20 cellular contexts compared by ENCODE assay signal in the genomic region with DNA sequence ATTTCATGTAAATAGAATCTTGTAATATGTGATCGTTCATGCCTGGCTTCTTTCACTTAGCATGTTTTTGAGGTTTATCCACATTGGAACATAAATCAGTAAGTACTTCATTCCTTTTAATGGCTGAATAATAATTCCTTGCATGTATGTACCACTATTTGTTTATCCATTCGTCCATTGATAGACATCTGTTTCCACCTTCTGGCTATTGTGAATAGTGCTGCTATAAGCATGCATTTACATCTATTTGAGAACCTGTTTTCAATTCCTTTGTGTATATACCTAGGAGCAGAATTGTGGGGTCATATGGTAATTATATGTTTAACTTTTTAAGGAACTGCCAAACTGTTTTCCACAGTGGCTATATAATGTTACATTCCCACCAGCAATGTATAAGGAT.
A peak's percentile ranks its signal among the peaks of the same experiment; 100 is the strongest.
DNase-seq lines count a peak whose midpoint lies in the region; ATAC-seq and TF ChIP-seq lines count a peak whose summit lies in the region.
"Had no signal": no experiment of that assay in that cellular context is flagged by ENCODE, and none has a peak within 500 bp of the region (broad histone marks: within the 10 kb centered on the region; RNA-seq: fewer than 3 reads in every experiment).

No MANE protein-coding gene starts in this region.

- no peaks in the 10 kb centered on the region for H3K4me1 ChIP-seq in IMR-90 (ENCODE audit: control insufficient read depth, insufficient read depth, low read length)
- H3K4me1 ChIP-seq in gastrocnemius medialis: no peaks in the 10 kb centered on the region
- H3K4me1 ChIP-seq in transverse colon: no peaks in the 10 kb centered on the region

- peaks cover 4% of the 10 kb centered on the region for H3K27me3 Mint-ChIP-seq in activated CD8-positive, alpha-beta T cell treated with anti-CD3 and anti-CD28 coated beads, Interleukin-2, amount 10 ng/mL, durations not matched to agents 7 days and 5 days (ENCODE audit: low read depth)
- H3K27me3 Mint-ChIP-seq: activated CD4-positive, alpha-beta memory T cell treated with anti-CD3 and anti-CD28 coated beads, Interleukin-2, amount 10 ng/mL, durations not matched to agents 7 days and 5 days had no signal

- H3K27ac ChIP-seq in IMR-90 (ENCODE audit: insufficient read depth, low read length) (no peak overlapping the region), VCaP (no peak overlapping the region), gastrocnemius medialis (no peak overlapping the region), transverse colon (no peak overlapping the region)
- H3K27ac ChIP-seq: epithelial cell of prostate, KMS-11, ovary, PC-9 had no signal

- TF ChIP-seq CTCF in AG09309 (IDR thresholded peaks at IDR 0.05; ENCODE audit: control insufficient read depth, insufficient read depth, low read depth, low read length, missing control alignments): peak; percentile 18
- no peak for TF ChIP-seq CTCF in IMR-90 (conservative IDR thresholded peaks at IDR 0.05; ENCODE audit: low read depth, low read length)
- TF ChIP-seq CTCF in VCaP (conservative IDR thresholded peaks at IDR 0.05): peak; percentile 33
- TF ChIP-seq CTCF in fibroblast of villous mesenchyme (IDR thresholded peaks at IDR 0.05; ENCODE audit: insufficient read depth, low read depth, low read length): no peak
- peak in 2 of 5 experiments; percentile 9 to 28 for TF ChIP-seq CTCF in gastrocnemius medialis (IDR thresholded peaks at IDR 0.05 in 4 of 5, conservative IDR thresholded peaks at IDR 0.05 in 1 of 5)
- TF ChIP-seq CTCF in transverse colon (IDR thresholded peaks at IDR 0.05): no peak

- H3K14ac ChIP-seq in IMR-90 (replicated peaks; ENCODE audit: low read depth, low read length): no peak overlapping the region

- H4K8ac ChIP-seq in IMR-90 (ENCODE audit: low read depth in 2 of 2, low read length in 2 of 2): no peak overlapping the region

- H3K36me3 Mint-ChIP-seq in activated CD8-positive, alpha-beta T cell treated with anti-CD3 and anti-CD28 coated beads, Interleukin-2, amount 10 ng/mL, durations not matched to agents 7 days and 5 days (ENCODE audit: low read depth): no peaks in the 10 kb centered on the region
- H3K36me3 Mint-ChIP-seq: activated naive CD8-positive, alpha-beta T cell treated with anti-CD3 and anti-CD28 coated beads, Interleukin-2, amount 10 ng/mL, durations not matched to agents 7 days and 5 days had no signal

- no peak overlapping the region for H3K9ac ChIP-seq in IMR-90 (ENCODE audit: low read depth, low read length)
- H3K9ac ChIP-seq: KMS-11 had no signal

- H3K4me2 ChIP-seq in IMR-90 (ENCODE audit: low read depth, low read length): no peak overlapping the region
- H3K4me2 ChIP-seq: KMS-11, PC-9 had no signal

- H4K5ac ChIP-seq in IMR-90 (ENCODE audit: low read depth, low read length): no peak overlapping the region

- H3K4me3 Mint-ChIP-seq in activated CD8-positive, alpha-beta T cell treated with anti-CD3 and anti-CD28 coated beads, Interleukin-2, amount 10 ng/mL, durations not matched to agents 7 days and 5 days: no peak overlapping the region
- H3K4me3 Mint-ChIP-seq: activated CD4-positive, alpha-beta memory T cell treated with anti-CD3 and anti-CD28 coated beads, Interleukin-2, amount 10 ng/mL, durations not matched to agents 7 days and 5 days; activated naive CD8-positive, alpha-beta T cell treated with anti-CD3 and anti-CD28 coated beads, Interleukin-2, amount 10 ng/mL, durations not matched to agents 7 days and 5 days had no signal

- DNase-seq in AG09309 (ENCODE audit: low read depth): no peak
- DNase-seq in IMR-90: peak; percentile 1
- DNase-seq in fibroblast of villous mesenchyme (ENCODE audit: low read depth): peak; percentile 3
- DNase-seq in effector CD4-positive, alpha-beta T cell: no peak
- DNase-seq in activated CD8-positive, alpha-beta T cell treated with anti-CD3 and anti-CD28 coated beads, Interleukin-2, amount 10 ng/mL, durations not matched to agents 7 days and 5 days: no peak
- DNase-seq in gastrocnemius medialis: no peak
- DNase-seq in transverse colon: no peak
- DNase-seq: activated CD4-positive, alpha-beta memory T cell treated with anti-CD3 and anti-CD28 coated beads, Interleukin-2, amount 10 ng/mL, durations not matched to agents 7 days and 5 days; activated naive CD8-positive, alpha-beta T cell treated with anti-CD3 and anti-CD28 coated beads, Interleukin-2, amount 10 ng/mL, durations not matched to agents 7 days and 5 days; COR-L47; hippocampal formation; left cardiac atrium; NCI-H187; NCI-H524 treated with DMSO at 0.1 percent for 48 hours; ovary; PC-9; stimulated activated naive CD4-positive, alpha-beta T cell had no signal

- no CpG with 5 or more reads among the region's 2 CpGs for WGBS in IMR-90 (ENCODE audit: extremely low coverage in 2 of 2, insufficient read length in 1 of 2), 2 experiments
- WGBS in transverse colon (ENCODE audit: low coverage in 1 of 2), 2 donors: 0 to 47% methylated on average over 1 to 2 of the region's 2 CpGs

- no peak overlapping the region for H2BK120ac ChIP-seq in IMR-90 (ENCODE audit: low read depth, low read length)

- no peaks in the 10 kb centered on the region for H3K9me3 ChIP-seq in IMR-90 (ENCODE audit: control insufficient read depth, insufficient read depth, low read length)
- H3K9me3 ChIP-seq in gastrocnemius medialis: no peaks in the 10 kb centered on the region
- H3K9me3 ChIP-seq in transverse colon: no peaks in the 10 kb centered on the region
- H3K9me3 ChIP-seq: ovary had no signal

- H3K9me3 Mint-ChIP-seq in activated CD8-positive, alpha-beta T cell treated with anti-CD3 and anti-CD28 coated beads, Interleukin-2, amount 10 ng/mL, durations not matched to agents 7 days and 5 days (ENCODE audit: insufficient read depth): no peaks in the 10 kb centered on the region
- H3K9me3 Mint-ChIP-seq: activated naive CD8-positive, alpha-beta T cell treated with anti-CD3 and anti-CD28 coated beads, Interleukin-2, amount 10 ng/mL, durations not matched to agents 7 days and 5 days had no signal

- intact Hi-C loops in IMR-90 (cut with micrococcal nuclease) (loop anchor here (2.0 kb wide), 1 partner anchor 77 kb away; no protein-coding TSS in a partner anchor), gastrocnemius medialis (cut with DNase I; ENCODE audit: low total_unique reads) (loop anchor here (10.0 kb wide), 1 partner anchor 233 kb away; no protein-coding TSS in a partner anchor), transverse colon (cut with DNase I; ENCODE audit: low total_unique reads) (no loop called here)

- H3K56ac ChIP-seq in IMR-90 (ENCODE audit: extremely low read depth, insufficient read depth, low read length): no peak overlapping the region

- no peak overlapping the region for H3K23ac ChIP-seq in IMR-90 (ENCODE audit: low read depth, low read length)

- in situ Hi-C loops in IMR-90 (cut with MboI; ENCODE audit: low sequenced_read_pairs) (no loop called here), gastrocnemius medialis (cut with MboI; ENCODE audit: low sequenced_read_pairs in 4 of 4) (loop anchor here in 1 of 4 donors (25.0 kb wide), 2 partner anchors 105 to 120 kb away; no protein-coding TSS in a partner anchor), transverse colon (cut with MboI; ENCODE audit: low pct_ligation_motif_present in 1 of 4, low pct_unique_long_range_greater_than_20kb in 1 of 4, low sequenced_read_pairs in 3 of 4) (no loop called here)

- H2AFZ ChIP-seq in IMR-90 (replicated peaks; ENCODE audit: low read length, poor library complexity): no peak overlapping the region
- H2AFZ ChIP-seq: PC-9 had no signal

- no peak for TF ChIP-seq EP300 in transverse colon (IDR thresholded peaks at IDR 0.05; ENCODE audit: low read depth)

- H3K4me1 Mint-ChIP-seq in activated CD8-positive, alpha-beta T cell treated with anti-CD3 and anti-CD28 coated beads, Interleukin-2, amount 10 ng/mL, durations not matched to agents 7 days and 5 days (ENCODE audit: low read depth): no peaks in the 10 kb centered on the region
- H3K4me1 Mint-ChIP-seq: activated CD4-positive, alpha-beta memory T cell treated with anti-CD3 and anti-CD28 coated beads, Interleukin-2, amount 10 ng/mL, durations not matched to agents 7 days and 5 days; activated naive CD8-positive, alpha-beta T cell treated with anti-CD3 and anti-CD28 coated beads, Interleukin-2, amount 10 ng/mL, durations not matched to agents 7 days and 5 days had no signal

- no peak overlapping the region for H3K4ac ChIP-seq in IMR-90 (ENCODE audit: low read depth, low read length)

- no peak overlapping the region for H3K27ac Mint-ChIP-seq in activated CD8-positive, alpha-beta T cell treated with anti-CD3 and anti-CD28 coated beads, Interleukin-2, amount 10 ng/mL, durations not matched to agents 7 days and 5 days
- H3K27ac Mint-ChIP-seq: activated CD4-positive, alpha-beta memory T cell treated with anti-CD3 and anti-CD28 coated beads, Interleukin-2, amount 10 ng/mL, durations not matched to agents 7 days and 5 days; activated naive CD8-positive, alpha-beta T cell treated with anti-CD3 and anti-CD28 coated beads, Interleukin-2, amount 10 ng/mL, durations not matched to agents 7 days and 5 days had no signal

- H3K4me3 ChIP-seq in AG09309 (ENCODE audit: control insufficient read depth, low read depth, low read length) (no peak overlapping the region), IMR-90 (ENCODE audit: insufficient read depth, low read depth, low read length) (no peak overlapping the region), fibroblast of villous mesenchyme (ENCODE audit: low read depth, low read length) (no peak overlapping the region), gastrocnemius medialis (no peak overlapping the region), transverse colon (no peak overlapping the region)
- H3K4me3 ChIP-seq: ovary, PC-9 had no signal

- TF ChIP-seq POLR2A in IMR-90 (IDR thresholded peaks at IDR 0.05; ENCODE audit: low read depth, low read length) (no peak), gastrocnemius medialis (IDR thresholded peaks at IDR 0.05) (no peak), transverse colon (IDR thresholded peaks at IDR 0.05) (no peak)

- H4K20me1 ChIP-seq in IMR-90 (ENCODE audit: insufficient read depth, low read length): no peaks in the 10 kb centered on the region

- no peaks in the 10 kb centered on the region for H3K36me3 ChIP-seq in IMR-90 (ENCODE audit: control insufficient read depth, insufficient read depth, low read length)
- H3K36me3 ChIP-seq in gastrocnemius medialis: no peaks in the 10 kb centered on the region
- no peaks in the 10 kb centered on the region for H3K36me3 ChIP-seq in transverse colon
- H3K36me3 ChIP-seq: ovary had no signal

- no peak overlapping the region for H2BK20ac ChIP-seq in IMR-90 (ENCODE audit: low read depth, low read length)

- H2AK5ac ChIP-seq in IMR-90 (ENCODE audit: low read depth, low read length): no peak overlapping the region

- no peak overlapping the region for H2BK15ac ChIP-seq in IMR-90 (ENCODE audit: low read depth, low read length)

- no peaks in the 10 kb centered on the region for H3K79me1 ChIP-seq in IMR-90 (ENCODE audit: low read depth in 1 of 2, low read length in 2 of 2)

- dilution Hi-C loops in IMR-90 (cut with HindIII; ENCODE audit: low sequenced_read_pairs, unreplicated experiment): no loop called here

- H2AK9ac ChIP-seq in IMR-90 (replicated peaks; ENCODE audit: low read depth, low read length, poor library complexity): no peak overlapping the region

- no peaks in the 10 kb centered on the region for H3K9me1 ChIP-seq in IMR-90 (ENCODE audit: insufficient read depth, low read length)

- POLR2A ChIA-PET in IMR-90 (lab: Charles Lee; ENCODE audit: unreplicated experiment): no interaction called here
- POLR2A ChIA-PET in activated CD8-positive, alpha-beta T cell treated with anti-CD3 and anti-CD28 coated beads, Interleukin-2, amount 10 ng/mL, durations not matched to agents 7 days and 5 days (lab: Charles Lee): no interaction called here

- 0 out of 2 replicates have a peak, but pooled peaks have one; percentile 18 for TF ChIP-seq RAD21 in IMR-90 (IDR thresholded peaks at IDR 0.05; ENCODE audit: low read length)

- ATAC-seq in IMR-90 (ENCODE audit: low read depth) (no peak), gastrocnemius medialis (no peak)
- ATAC-seq in activated CD8-positive, alpha-beta T cell treated with anti-CD3 and anti-CD28 coated beads, Interleukin-2, amount 10 ng/mL, durations not matched to agents 7 days and 5 days: no peak
- ATAC-seq: left cardiac atrium had no signal

- CTCF ChIA-PET in IMR-90 (lab: Yijun Ruan, JAX): no interaction called here
- CTCF ChIA-PET in activated CD8-positive, alpha-beta T cell treated with anti-CD3 and anti-CD28 coated beads, Interleukin-2, amount 10 ng/mL, durations not matched to agents 7 days and 5 days (lab: Charles Lee): no interaction called here

- BruUV-seq in IMR-90 (replicated peaks; lab: Mats Ljungman, UMichigan): no TSS peak

- no peak overlapping the region for H4K91ac ChIP-seq in IMR-90 (ENCODE audit: insufficient read depth, low read depth, low read length)

- H3K27me3 ChIP-seq in IMR-90 (ENCODE audit: control insufficient read depth, insufficient read depth, low read length) (no peaks in the 10 kb centered on the region), gastrocnemius medialis (no peaks in the 10 kb centered on the region), transverse colon (no peaks in the 10 kb centered on the region)
- H3K27me3 ChIP-seq: ovary had no signal

- no peak overlapping the region for H2BK5ac ChIP-seq in IMR-90 (ENCODE audit: low read depth, low read length, poor library complexity, severe bottlenecking)

- H3K18ac ChIP-seq in IMR-90 (ENCODE audit: low read depth, low read length): no peak overlapping the region

Comparison
In these comparisons a context has a peak if more than half of its experiments do, and no peak if none do; other contexts are left out.
1. DNase-seq: peak in IMR-90 (single experiment) and fibroblast of villous mesenchyme (single experiment); none in AG09309 (single experiment), effector CD4-positive, alpha-beta T cell (single experiment), activated CD8-positive, alpha-beta T cell treated with anti-CD3 and anti-CD28 coated beads, Interleukin-2, amount 10 ng/mL, durations not matched to agents 7 days and 5 days (single experiment), gastrocnemius medialis (0 of 2) and transverse colon (single experiment).
2. CTCF ChIP-seq: peak in AG09309 (single experiment) and VCaP (single experiment); none in IMR-90 (single experiment), fibroblast of villous mesenchyme (single experiment) and transverse colon (0 of 5).